In the genomic region with DNA sequence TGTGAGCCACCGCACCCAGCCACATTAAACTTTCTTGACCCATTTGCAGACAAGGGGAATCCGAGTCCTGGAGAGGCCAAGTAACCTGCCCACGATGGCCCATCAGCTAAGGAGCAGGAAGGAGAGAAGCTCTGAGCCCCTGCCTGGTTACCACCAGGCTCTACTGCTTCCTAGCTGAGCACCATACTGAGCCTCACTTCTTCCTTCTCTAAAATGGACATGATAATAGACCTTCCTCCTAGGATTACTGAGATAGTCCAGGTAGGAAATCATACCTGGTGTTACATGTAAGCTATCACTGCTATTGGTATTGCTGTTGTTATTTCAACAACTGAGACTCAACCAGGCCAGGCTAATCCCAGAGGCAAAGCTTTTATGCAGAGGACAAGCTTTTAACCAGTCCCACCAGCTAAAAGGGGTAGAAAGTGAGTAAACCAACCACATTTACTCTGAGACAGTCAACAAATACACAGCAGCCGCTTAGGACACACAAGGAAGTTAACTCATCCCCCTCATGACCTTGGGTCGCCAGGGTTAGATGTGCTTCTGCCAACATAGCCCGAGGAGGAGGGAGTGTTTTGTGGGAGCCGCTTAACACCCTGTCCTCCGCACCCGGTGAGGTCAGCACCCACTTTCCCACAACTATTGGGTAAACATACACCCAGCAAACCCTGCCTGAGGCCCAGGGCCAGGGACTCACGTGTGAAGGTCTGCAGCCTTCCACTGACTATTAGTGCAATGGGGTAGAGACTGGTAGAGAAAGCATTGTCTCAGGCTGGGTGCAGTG, we compare ENCODE assay signal across 11 cellular contexts. TPM values are rescaled to one million over a fixed set of nuclear protein-coding genes. Genes with fewer than 3 reads are reported as not detected.
A peak's percentile ranks its signal among the peaks of the same experiment; 100 is the strongest.
DNase-seq lines count a peak whose midpoint lies in the region; ATAC-seq and TF ChIP-seq lines count a peak whose summit lies in the region.
"Had no signal": no experiment of that assay in that cellular context is flagged by ENCODE, and none has a peak within 500 bp of the region (broad histone marks: within the 10 kb centered on the region; RNA-seq: fewer than 3 reads in every experiment).

No MANE protein-coding gene starts in this region.

- POLR2A ChIA-PET in naive thymus-derived CD8-positive, alpha-beta T cell (lab: Charles Lee), result no interaction called here

- H3K27ac Mint-ChIP-seq in T-helper 17 cell, result no peak overlapping the region
- no peak overlapping the region for H3K27ac Mint-ChIP-seq in naive thymus-derived CD8-positive, alpha-beta T cell

- H3K36me3 ChIP-seq in stomach, result no peaks in the 10 kb centered on the region

- no peak for TF ChIP-seq EP300 in stomach (IDR thresholded peaks at IDR 0.05)

- H3K4me1 Mint-ChIP-seq in T-helper 17 cell, result peaks cover 11% of the 10 kb centered on the region
- H3K4me1 Mint-ChIP-seq in naive thymus-derived CD8-positive, alpha-beta T cell, result peaks cover 6 to 30% (median 13%) of the 10 kb centered on the region in 4 donors

- ATAC-seq in T-helper 17 cell (peak; percentile 38), HG03159 (IDR thresholded peaks at IDR 0.05; ENCODE audit: unreplicated experiment) (no peak)
- ATAC-seq in naive thymus-derived CD8-positive, alpha-beta T cell, result no peak
- ATAC-seq: activated T-cell treated with anti-CD3 and anti-CD28 coated beads, Interleukin-2, amount 50 U/mL, for 72 hours had no signal

- TF ChIP-seq CTCF in stomach (IDR thresholded peaks at IDR 0.05), result no peak

- peaks cover 31% of the 10 kb centered on the region for H3K27me3 Mint-ChIP-seq in T-helper 17 cell
- peaks cover 0 to 14% (median 7%) of the 10 kb centered on the region in 5 donors for H3K27me3 Mint-ChIP-seq in naive thymus-derived CD8-positive, alpha-beta T cell

- H3K9me3 ChIP-seq in T-helper 17 cell (ENCODE audit: control insufficient read depth, low read length, poor library complexity, severe bottlenecking), result no peaks in the 10 kb centered on the region
- no peaks in the 10 kb centered on the region for H3K9me3 ChIP-seq in stomach

- intact Hi-C loops in stomach (cut with DNase I; ENCODE audit: low total_unique reads), result no loop called here

- H3K4me1 ChIP-seq in stomach, result peaks cover 11 to 49% (median 16%) of the 10 kb centered on the region in 4 donors

- peak; percentile 63 for DNase-seq in HS-5 (ENCODE audit: low read depth)
- DNase-seq in T-helper 17 cell, result no peak
- DNase-seq in fibroblast of peridontal ligament (ENCODE audit: extremely low read depth), result peak; percentile 83
- DNase-seq in stomach, result peak; percentile 53
- no peak for DNase-seq in substantia nigra (lab: John Stamatoyannopoulos, UW)
- DNase-seq in NCI-H524 treated with DMSO at 0.1 percent for 48 hours (lab: John Stamatoyannopoulos, UW), result no peak
- no peak for DNase-seq in naive thymus-derived CD8-positive, alpha-beta T cell
- DNase-seq: activated T-cell treated with anti-CD3 and anti-CD28 coated beads, Interleukin-2, amount 50 U/mL, for 72 hours; dermis blood vessel endothelial cell; NCI-H2171 treated with DMSO at 0.1 percent for 48 hours had no signal

- no peak overlapping the region for H3K4me3 Mint-ChIP-seq in T-helper 17 cell
- peak overlapping the region in 1 of 10 donors; percentile 19 for H3K4me3 Mint-ChIP-seq in naive thymus-derived CD8-positive, alpha-beta T cell
- H3K4me3 Mint-ChIP-seq: activated T-cell treated with anti-CD3 and anti-CD28 coated beads, Interleukin-2, amount 50 U/mL, for 72 hours had no signal

- no peak overlapping the region for H3K4me3 ChIP-seq in stomach

- peaks cover 3% of the 10 kb centered on the region for H3K36me3 Mint-ChIP-seq in T-helper 17 cell (ENCODE audit: low read depth)
- H3K36me3 Mint-ChIP-seq in naive thymus-derived CD8-positive, alpha-beta T cell, result no peaks in the 10 kb centered on the region

- H3K27me3 ChIP-seq in stomach, result peaks cover 0 to 2% (median 0%) of the 10 kb centered on the region in 3 donors

- TF ChIP-seq POLR2A in stomach (IDR thresholded peaks at IDR 0.05), result no peak

- H3K9me3 Mint-ChIP-seq in naive thymus-derived CD8-positive, alpha-beta T cell, result no peaks in the 10 kb centered on the region
- H3K9me3 Mint-ChIP-seq: activated T-cell treated with anti-CD3 and anti-CD28 coated beads, Interleukin-2, amount 50 U/mL, for 72 hours had no signal

- 44 to 54% (median 45%) methylated on average over 9 to 10 of the region's 10 CpGs for WGBS in stomach, 5 donors

- H3K27ac ChIP-seq in stomach (peak overlapping the region in 1 of 5 donors; percentile 31), substantia nigra (ENCODE audit: low read depth, low read length, poor library complexity, severe bottlenecking) (no peak overlapping the region)

RNA-seq across cellular contexts. Expression of a gene that starts 20.6 kb away (rescaled TPM):
- total RNA-seq in T-helper 17 cell (under 1 TPM in 1 of 2 donors, not detected in 1; 0.15 TPM), stomach (1 to 10 TPM in 3 of 5 donors, under 1 TPM in 1, not detected in 1; 0.58 to 3.6 (median 2.6) TPM)
- 10 to 100 TPM in 1 of 3 donors, 1 to 10 TPM in 2; 3.7 to 15.3 (median 9.9) TPM for polyA plus RNA-seq in stomach
- not detected for total RNA-seq in naive thymus-derived CD8-positive, alpha-beta T cell
- under 1 TPM in 1 of 3 donors, not detected in 2; 0.16 TPM for polyA plus RNA-seq in naive thymus-derived CD8-positive, alpha-beta T cell

RNA-seq across cellular contexts. Expression of a gene that starts 29.5 kb away (rescaled TPM):
- 10 to 100 TPM; 13.2 to 18.7 TPM for total RNA-seq in T-helper 17 cell
- total RNA-seq in stomach, result 100 to 1,000 TPM in 1 of 5 donors, 10 to 100 TPM in 3, 1 to 10 TPM in 1; 6.7 to 151 (median 30.7) TPM
- 10 to 100 TPM in 2 of 3 donors, 1 to 10 TPM in 1; 4.7 to 13.0 (median 11.1) TPM for polyA plus RNA-seq in stomach
- 10 to 100 TPM; 27.1 to 27.8 TPM for total RNA-seq in naive thymus-derived CD8-positive, alpha-beta T cell
- polyA plus RNA-seq in naive thymus-derived CD8-positive, alpha-beta T cell, result 10 to 100 TPM; 12.3 to 20.2 (median 13.3) TPM

RNA-seq across cellular contexts. Expression of a gene that starts 50.5 kb away (rescaled TPM):
- total RNA-seq in T-helper 17 cell (10 to 100 TPM; 16.7 to 17.2 TPM), stomach (10 to 100 TPM in 4 of 5 donors, 1 to 10 TPM in 1; 6.4 to 77.6 (median 28.1) TPM)
- 10 to 100 TPM; 13.9 to 18.3 (median 16.6) TPM for polyA plus RNA-seq in stomach
- total RNA-seq in naive thymus-derived CD8-positive, alpha-beta T cell, result 10 to 100 TPM; 33.4 to 34.3 TPM
- polyA plus RNA-seq in naive thymus-derived CD8-positive, alpha-beta T cell, result 10 to 100 TPM; 42.6 to 55.0 (median 47.1) TPM

Comparison
In these comparisons a context has a peak if more than half of its experiments do, and no peak if none do; other contexts are left out.
1. DNase-seq: peak in HS-5 (single experiment), fibroblast of peridontal ligament (single experiment) and stomach (single experiment); none in T-helper 17 cell (0 of 3), substantia nigra (0 of 49), NCI-H524 treated with DMSO at 0.1 percent for 48 hours (single experiment) and naive thymus-derived CD8-positive, alpha-beta T cell (0 of 10).